In genomic region chr7:2710901-2711551, GRCh38 we compare ENCODE assay signal across 8 cellular contexts. TPM values are rescaled to one million over a fixed set of nuclear protein-coding genes. Genes with fewer than 3 reads are reported as not detected.
DNase-seq lines count a peak whose midpoint lies in the region; ATAC-seq and TF ChIP-seq lines count a peak whose summit lies in the region.

No MANE protein-coding gene starts in this region.

- no peak overlapping the region for H4K8ac ChIP-seq in mesendoderm (ENCODE audit: low read depth, low read length)

- no peak overlapping the region for H3K18ac ChIP-seq in mesendoderm (ENCODE audit: low read length)

- no peak overlapping the region for H3K4me3 Mint-ChIP-seq in mesothelial cell of epicardium

- H3K27ac Mint-ChIP-seq in mesothelial cell of epicardium: no peak overlapping the region

- peaks cover 13% of the 10 kb centered on the region for H3K4me1 Mint-ChIP-seq in mesothelial cell of epicardium

- WGBS in mesendoderm (ENCODE audit: extremely low coverage, insufficient coverage, low lambda C conversion rate): no CpG with 5 or more reads among the region's 4 CpGs

- no peak overlapping the region for H4K5ac ChIP-seq in mesendoderm (ENCODE audit: low read length)

- peaks cover 15% of the 10 kb centered on the region for H3K36me3 Mint-ChIP-seq in mesothelial cell of epicardium

- no peaks in the 10 kb centered on the region for H3K9me3 ChIP-seq in Peyer's patch
- H3K9me3 ChIP-seq in lower lobe of right lung: no peaks in the 10 kb centered on the region

- no peak overlapping the region for H2BK15ac ChIP-seq in mesendoderm (replicated peaks; ENCODE audit: low read depth)

- peak; percentile 35 for ATAC-seq in GM21529 (IDR thresholded peaks at IDR 0.05; ENCODE audit: unreplicated experiment)
- ATAC-seq in lower lobe of right lung: peak; percentile 4 to 12

- H3K27ac ChIP-seq in Peyer's patch (peak overlapping the region in 2 of 4 donors; percentile 59 to 72), lower lobe of right lung (no peak overlapping the region), mesendoderm (ENCODE audit: low read depth, low read length) (no peak overlapping the region)

- intact Hi-C loops in lower lobe of right lung (cut with DNase I): no loop called here

- no peak overlapping the region for H3K23ac ChIP-seq in mesendoderm (ENCODE audit: low read length)

- H3K9me3 Mint-ChIP-seq in mesothelial cell of epicardium: no peaks in the 10 kb centered on the region

- no peak overlapping the region for H3K4me2 ChIP-seq in mesendoderm (ENCODE audit: low read length)

- H3K4me3 ChIP-seq in GM12865 (ENCODE audit: low read depth, low read length) (peak overlapping the region; percentile 0), Peyer's patch (no peak overlapping the region), lower lobe of right lung (no peak overlapping the region), mesendoderm (ENCODE audit: low read length) (no peak overlapping the region)

- H3K36me3 ChIP-seq in Peyer's patch: no peaks in the 10 kb centered on the region
- H3K36me3 ChIP-seq in lower lobe of right lung: no peaks in the 10 kb centered on the region
- no peaks in the 10 kb centered on the region for H3K36me3 ChIP-seq in mesendoderm (ENCODE audit: control insufficient read depth, insufficient read depth, low read length)

- H2BK120ac ChIP-seq in mesendoderm (ENCODE audit: low read depth, low read length): no peak overlapping the region

- H3K4ac ChIP-seq in mesendoderm (ENCODE audit: low read depth, low read length): no peak overlapping the region

- TF ChIP-seq POLR2A in Peyer's patch (IDR thresholded peaks at IDR 0.05): no peak

- peaks cover 4% of the 10 kb centered on the region for H3K27me3 Mint-ChIP-seq in mesothelial cell of epicardium (ENCODE audit: low read depth)

- no peak overlapping the region for H2BK5ac ChIP-seq in mesendoderm (ENCODE audit: low read length)

- no peaks in the 10 kb centered on the region for H3K79me2 ChIP-seq in mesendoderm (ENCODE audit: control insufficient read depth, insufficient read depth, low read length)

- H2AK5ac ChIP-seq in mesendoderm (ENCODE audit: low read length): no peak overlapping the region

- DNase-seq in GM12865 (ENCODE audit: low read depth): peak; percentile 82
- peak in 2 of 3 donors; percentile 78 to 84 for DNase-seq in Peyer's patch
- no peak for DNase-seq in lower lobe of right lung
- DNase-seq in HT-29 (ENCODE audit: low spot score): no peak
- DNase-seq in mesendoderm: no peak
- DNase-seq in NCI-H82 (lab: John Stamatoyannopoulos, UW): no peak
- no peak for DNase-seq in mesothelial cell of epicardium (ENCODE audit: low spot score in 2 of 2, unreplicated experiment in 2 of 2)

- H3K56ac ChIP-seq in mesendoderm (ENCODE audit: low read length): no peak overlapping the region

- H3K27me3 ChIP-seq in Peyer's patch (no peaks in the 10 kb centered on the region), lower lobe of right lung (ENCODE audit: low read depth) (no peaks in the 10 kb centered on the region), mesendoderm (ENCODE audit: insufficient read depth, low read length, poor library complexity) (no peaks in the 10 kb centered on the region)

- no peaks in the 10 kb centered on the region for H3K79me1 ChIP-seq in mesendoderm (ENCODE audit: low read length)

- TF ChIP-seq CTCF in GM12865 (IDR thresholded peaks at IDR 0.05; ENCODE audit: insufficient read depth, low read depth, low read length, missing control alignments): no peak
- no peak for TF ChIP-seq CTCF in Peyer's patch (IDR thresholded peaks at IDR 0.05)
- TF ChIP-seq CTCF in lower lobe of right lung (IDR thresholded peaks at IDR 0.05): no peak
- no peak for TF ChIP-seq CTCF in mesothelial cell of epicardium (IDR thresholded peaks at IDR 0.05; ENCODE audit: unreplicated experiment)

- no peak overlapping the region for H3K9ac ChIP-seq in mesendoderm (ENCODE audit: low read length)

- H3K4me1 ChIP-seq in Peyer's patch (peaks cover 0 to 20% (median 16%) of the 10 kb centered on the region in 4 donors), lower lobe of right lung (peaks cover 47% of the 10 kb centered on the region), mesendoderm (ENCODE audit: control insufficient read depth, low read depth, low read length) (peaks cover 4% of the 10 kb centered on the region)

RNA-seq across cellular contexts. Expression of gene AMZ1, which starts 23.0 kb away (rescaled TPM):
- total RNA-seq in Peyer's patch (under 1 TPM in 1 of 4 donors, not detected in 3; 0.67 TPM), lower lobe of right lung (0.47 TPM), mesothelial cell of epicardium (0.05 to 0.49 TPM (median 0.13 TPM) in 3 replicates)
- total RNA-seq in HT-29 (2014; rRNA removed; shearing (Covaris generic)): not detected in 2 replicates
- 0.28 TPM for polyA plus RNA-seq in mesendoderm (2013, experiment 1 of 2)
- 0.34 TPM for polyA plus RNA-seq in mesendoderm (2013, experiment 2 of 2)

Comparison
In these comparisons a context has a peak if more than half of its experiments do, and no peak if none do; other contexts are left out.
1. DNase-seq: peak in GM12865 (single experiment) and Peyer's patch (2 of 3); none in lower lobe of right lung (single experiment), HT-29 (single experiment), mesendoderm (single experiment), NCI-H82 (single experiment) and mesothelial cell of epicardium (0 of 2).